20 cellular contexts compared by ENCODE assay signal in genomic region chr6:81756690-81757089, GRCh38.
"Had no signal": no experiment of that assay in that cellular context is flagged by ENCODE, and none has a peak within 500 bp of the region (broad histone marks: within the 10 kb centered on the region; RNA-seq: fewer than 3 reads in every experiment).

No MANE protein-coding gene starts in this region.

- H3K36me3 ChIP-seq: esophagus squamous epithelium, heart right ventricle, left ventricle myocardium inferior, neural progenitor cell, stomach had no signal

- H3K9me3 Mint-ChIP-seq: immature natural killer cell; memory B cell; naive thymus-derived CD4-positive, alpha-beta T cell; neural progenitor cell; stimulated activated effector memory CD8-positive, alpha-beta T cell treated with anti-CD3 and anti-CD28 coated beads, Interleukin-12 subunit alpha, Interleukin-12 subunit beta, amount 100 ng/mL, for 72 hours had no signal

- H3K36me3 Mint-ChIP-seq: activated naive CD8-positive, alpha-beta T cell; immature natural killer cell; memory B cell; naive thymus-derived CD4-positive, alpha-beta T cell; neural progenitor cell had no signal

- H3K27ac Mint-ChIP-seq: activated naive CD8-positive, alpha-beta T cell; immature natural killer cell; memory B cell; naive thymus-derived CD4-positive, alpha-beta T cell; neural progenitor cell; stimulated activated effector memory CD8-positive, alpha-beta T cell treated with anti-CD3 and anti-CD28 coated beads, Interleukin-12 subunit alpha, Interleukin-12 subunit beta, amount 100 ng/mL, for 72 hours had no signal

- DNase-seq: activated CD4-positive, alpha-beta T cell treated with anti-CD3 and anti-CD28 coated beads for 1 hour; activated gamma-delta T cell; effector memory CD4-positive, alpha-beta T cell; esophagus squamous epithelium; heart right ventricle; immature natural killer cell; kidney glomerular epithelial cell; left ventricle myocardium inferior; mucosa of descending colon; naive thymus-derived CD4-positive, alpha-beta T cell; stimulated activated CD4-positive, alpha-beta T cell treated with anti-CD3 and anti-CD28 coated beads, Interleukin-4, amount 100 ng/mL, for 24 hours; stomach; T-helper 9 cell; trophoblast cell had no signal

- H3K27me3 ChIP-seq: esophagus squamous epithelium, heart right ventricle, stomach had no signal

- H3K9me3 ChIP-seq: esophagus squamous epithelium, heart right ventricle, left ventricle myocardium inferior, mucosa of descending colon, stomach had no signal

- H3K4me2 ChIP-seq: neural progenitor cell had no signal

- H3K4me1 ChIP-seq: neural progenitor cell had no signal

- H3K4me3 Mint-ChIP-seq: activated naive CD8-positive, alpha-beta T cell; immature natural killer cell; memory B cell; naive thymus-derived CD4-positive, alpha-beta T cell; neural progenitor cell; stimulated activated effector memory CD8-positive, alpha-beta T cell treated with anti-CD3 and anti-CD28 coated beads, Interleukin-12 subunit alpha, Interleukin-12 subunit beta, amount 100 ng/mL, for 72 hours had no signal

- H3K27ac ChIP-seq: esophagus squamous epithelium, heart right ventricle, left ventricle myocardium inferior, neural progenitor cell, stomach, VCaP had no signal

- H2AFZ ChIP-seq: neural progenitor cell had no signal

- H3K9ac ChIP-seq: neural progenitor cell had no signal

- ATAC-seq: heart right ventricle; mucosa of descending colon; naive thymus-derived CD4-positive, alpha-beta T cell; sciatic nerve; stimulated activated effector memory CD8-positive, alpha-beta T cell treated with anti-CD3 and anti-CD28 coated beads, Interleukin-12 subunit alpha, Interleukin-12 subunit beta, amount 100 ng/mL, for 72 hours had no signal

- H3K4me3 ChIP-seq: esophagus squamous epithelium, heart right ventricle, left ventricle myocardium inferior, mucosa of descending colon, neural progenitor cell, stomach had no signal
